ENCODE assay signal across 10 cellular contexts in the genomic region with DNA sequence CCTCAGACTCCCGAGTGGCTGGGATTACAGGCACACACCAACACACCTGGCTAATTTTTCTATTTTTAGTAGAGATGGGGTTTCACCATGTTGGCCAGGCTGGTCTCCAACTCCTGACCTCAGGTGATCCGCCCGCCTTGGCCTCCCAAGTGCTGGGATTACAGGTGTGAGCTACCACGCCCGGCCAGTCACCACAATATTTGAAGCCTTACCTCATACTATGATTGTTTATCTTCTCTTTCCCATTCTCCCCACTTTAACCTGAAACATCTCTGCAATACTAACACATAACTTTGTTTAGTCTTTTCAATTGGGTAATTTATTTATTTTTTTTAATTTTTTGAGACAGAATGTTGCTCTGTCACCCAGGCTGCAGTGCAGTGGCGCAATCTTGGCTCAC. TPM values are rescaled to one million over a fixed set of nuclear protein-coding genes. Genes with fewer than 3 reads are reported as not detected.
DNase-seq lines count a peak whose midpoint lies in the region; ATAC-seq, FAIRE-seq and TF ChIP-seq lines count a peak whose summit lies in the region.
"Not testable (repeated sequence)": the region's sequence is repeated elsewhere in the genome, so short reads cannot be mapped to it uniquely, and the experiment has no call there.
"Had no signal": no experiment of that assay in that cellular context is flagged by ENCODE, and none has a peak within 500 bp of the region (broad histone marks: within the 10 kb centered on the region; RNA-seq: fewer than 3 reads in every experiment).

No MANE protein-coding gene starts in this region.

- not testable (repeated sequence) for FAIRE-seq in keratinocyte (lab: Jason Lieb, UNC)

- in situ Hi-C loops in gastrocnemius medialis (cut with MboI; ENCODE audit: low sequenced_read_pairs in 4 of 4), result not testable (repeated sequence)

- not testable (repeated sequence) for H3F3A ChIP-seq in PC-3 (ENCODE audit: low read length, unreplicated experiment)

- not testable (repeated sequence) for H3K4me1 Mint-ChIP-seq in CD8-positive, alpha-beta T cell (ENCODE audit: low read depth); MCF 10A (ENCODE audit: insufficient read depth, unreplicated experiment)

- H3K27ac ChIP-seq in CD8-positive, alpha-beta T cell (ENCODE audit: low read depth, low read length); PC-3 (ENCODE audit: low read length); lower lobe of right lung: not testable (repeated sequence)
- H3K27ac ChIP-seq in epithelial cell of prostate (peak overlapping the region; percentile 74), keratinocyte (ENCODE audit: control insufficient read depth, insufficient read depth, low read length) (peak overlapping the region; percentile 0), gastrocnemius medialis (peak overlapping the region; percentile 57 to 72 (median 64))

- dilution Hi-C loops in keratinocyte (cut with MboI; ENCODE audit: extremely low pct_ligation_motif_present, low sequenced_read_pairs), result not testable (repeated sequence)

- not testable (repeated sequence) for ATAC-seq in CD8-positive, alpha-beta T cell
- ATAC-seq in PC-3, result peak; percentile 51; the same call in 1 of the 2 replicates
- ATAC-seq in lower lobe of right lung, result peak; percentile 38 to 54
- peak in 1 of 2 donors; percentile 71 for ATAC-seq in gastrocnemius medialis

- peaks cover 59% of the 10 kb centered on the region for H3K36me3 ChIP-seq in CD8-positive, alpha-beta T cell (ENCODE audit: insufficient read depth, low read length)
- H3K36me3 ChIP-seq in PC-3 (ENCODE audit: low read depth, low read length) (peaks cover 70% of the 10 kb centered on the region), keratinocyte (ENCODE audit: control insufficient read depth in 2 of 2, extremely low read depth in 1 of 2, insufficient read depth in 2 of 2, low read length in 2 of 2) (peaks cover 15 to 50% of the 10 kb centered on the region in 2 experiments), lower lobe of right lung (peaks cover 100% of the 10 kb centered on the region), gastrocnemius medialis (peaks cover 0 to 76% of the 10 kb centered on the region in 2 donors)

- not testable (repeated sequence) for TF ChIP-seq CTCF in CD8-positive, alpha-beta T cell (IDR thresholded peaks at IDR 0.05); PC-3 (conservative IDR thresholded peaks at IDR 0.05; ENCODE audit: low read depth, low read length); MCF 10A (IDR thresholded peaks at IDR 0.05; ENCODE audit: unreplicated experiment); keratinocyte (optimal IDR thresholded peaks at IDR 0.05 in 1 of 3, IDR thresholded peaks at IDR 0.05 in 1 of 3, conservative IDR thresholded peaks at IDR 0.05 in 1 of 3; ENCODE audit: extremely low read depth in 1 of 3, insufficient read depth in 2 of 3, low read length in 3 of 3); lower lobe of right lung (IDR thresholded peaks at IDR 0.05); gastrocnemius medialis (IDR thresholded peaks at IDR 0.05 in 4 of 5, conservative IDR thresholded peaks at IDR 0.05 in 1 of 5)

- BruUV-seq in PC-3 (replicated peaks; lab: Mats Ljungman, UMichigan); MCF 10A (replicated peaks; lab: Mats Ljungman, UMichigan): not testable (repeated sequence)

- not testable (repeated sequence) for H3K9me3 ChIP-seq in CD8-positive, alpha-beta T cell (ENCODE audit: low read length); PC-3 (ENCODE audit: low read length); keratinocyte (ENCODE audit: control insufficient read depth, low read depth, low read length); lower lobe of right lung; gastrocnemius medialis

- not testable (repeated sequence) for H3K4me3 ChIP-seq in CD8-positive, alpha-beta T cell (ENCODE audit: low read depth, low read length); PC-3 (ENCODE audit: low read length); keratinocyte (ENCODE audit: control insufficient read depth in 2 of 3, extremely low read depth in 1 of 3, insufficient read depth in 2 of 3, low read depth in 1 of 3, low read length in 3 of 3); lower lobe of right lung; gastrocnemius medialis

- H3K9ac ChIP-seq in PC-3 (ENCODE audit: low read length); keratinocyte (ENCODE audit: control insufficient read depth, extremely low read depth, insufficient read depth, low read length): not testable (repeated sequence)

- not testable (repeated sequence) for H3K9me1 ChIP-seq in keratinocyte (ENCODE audit: control insufficient read depth, extremely low read depth, insufficient read depth, low read length)

- H3K9me2 ChIP-seq in PC-3 (replicated peaks; ENCODE audit: low read length), result not testable (repeated sequence)

- CTCF ChIA-PET in CD8-positive, alpha-beta T cell (lab: Charles Lee), result interaction anchor here (2.8 kb wide), 1 partner anchor 15 kb away, joined by 8 read pairs; no protein-coding TSS in a partner anchor
- CTCF ChIA-PET in PC-3 (lab: Charles Lee), result not testable (repeated sequence)
- CTCF ChIA-PET in MCF 10A (lab: Yijun Ruan, JAX), result interaction anchor here (0.8 to 2.1 kb wide), 3 partner anchors 15 to 127 kb away, joined by 3 to 10 read pairs (median 6); no protein-coding TSS in a partner anchor

- H3K79me2 ChIP-seq in PC-3 (ENCODE audit: low read length); keratinocyte (ENCODE audit: control insufficient read depth, insufficient read depth, low read length): not testable (repeated sequence)

- H4K20me1 ChIP-seq in PC-3 (ENCODE audit: low read length); keratinocyte (ENCODE audit: control insufficient read depth, extremely low read depth, insufficient read depth, low read length): not testable (repeated sequence)

- intact Hi-C loops in CD8-positive, alpha-beta T cell (cut with DNase I, micrococcal nuclease); PC-3 (cut with micrococcal nuclease); MCF 10A (cut with micrococcal nuclease); lower lobe of right lung (cut with DNase I); gastrocnemius medialis (cut with DNase I; ENCODE audit: low total_unique reads): not testable (repeated sequence)

- H3K9me3 Mint-ChIP-seq in CD8-positive, alpha-beta T cell; MCF 10A (ENCODE audit: unreplicated experiment): not testable (repeated sequence)

- not testable (repeated sequence) for H3K27me3 ChIP-seq in CD8-positive, alpha-beta T cell (ENCODE audit: insufficient read depth, low read length); PC-3 (ENCODE audit: low read length); keratinocyte (ENCODE audit: control insufficient read depth, extremely low read depth, insufficient read depth, low read length); lower lobe of right lung (ENCODE audit: low read depth); gastrocnemius medialis

- H3K4me2 ChIP-seq in PC-3 (ENCODE audit: low read length); keratinocyte (ENCODE audit: control insufficient read depth, extremely low read depth, insufficient read depth, low read depth, low read length): not testable (repeated sequence)

- POLR2A ChIA-PET in CD8-positive, alpha-beta T cell (lab: Charles Lee); PC-3 (lab: Charles Lee; ENCODE audit: unreplicated experiment): not testable (repeated sequence)
- POLR2A ChIA-PET in MCF 10A (lab: Yijun Ruan, JAX), result interaction anchor here (0.9 to 2.1 kb wide), 3 partner anchors 20 to 55 kb away, joined by 3 to 4 read pairs (median 3); a partner anchor contains a TSS

- not testable (repeated sequence) for TF ChIP-seq POLR2A in gastrocnemius medialis (IDR thresholded peaks at IDR 0.05)

- not testable (repeated sequence) for H3K4me1 ChIP-seq in CD8-positive, alpha-beta T cell (ENCODE audit: insufficient read depth, low read length); PC-3 (ENCODE audit: insufficient read depth, low read length); keratinocyte (ENCODE audit: control insufficient read depth, extremely low read depth, insufficient read depth, low read length); lower lobe of right lung
- peaks cover 15 to 22% of the 10 kb centered on the region in 2 donors for H3K4me1 ChIP-seq in gastrocnemius medialis

- not testable (repeated sequence) for H3K27me3 Mint-ChIP-seq in CD8-positive, alpha-beta T cell (ENCODE audit: low read depth); MCF 10A (ENCODE audit: insufficient read depth, unreplicated experiment)

- not testable (repeated sequence) for H2AFZ ChIP-seq in PC-3 (ENCODE audit: low read length); keratinocyte (ENCODE audit: control insufficient read depth, low read length)

- H3K36me3 Mint-ChIP-seq in CD8-positive, alpha-beta T cell, result peaks cover 92% of the 10 kb centered on the region
- H3K36me3 Mint-ChIP-seq in MCF 10A (ENCODE audit: insufficient read depth, unreplicated experiment), result peaks cover 95% of the 10 kb centered on the region

- DNase-seq in CD8-positive, alpha-beta T cell; keratinocyte (ENCODE audit: low read depth, low spot score); lower lobe of right lung: not testable (repeated sequence)
- peak; percentile 6 for DNase-seq in PC-3
- peak; percentile 24 for DNase-seq in SW480 (ENCODE audit: low spot score)
- peak; percentile 41 for DNase-seq in MCF 10A (ENCODE audit: unreplicated experiment)
- DNase-seq in epithelial cell of prostate (ENCODE audit: low read depth, low spot score), result peak; percentile 10
- DNase-seq in gastrocnemius medialis, result peak in 1 of 2 donors; percentile 77

- H3K27ac Mint-ChIP-seq in CD8-positive, alpha-beta T cell, result peak overlapping the region; percentile 37
- peak overlapping the region; percentile 76 for H3K27ac Mint-ChIP-seq in MCF 10A (ENCODE audit: low read depth, unreplicated experiment)

- not testable (repeated sequence) for H3K4me3 Mint-ChIP-seq in CD8-positive, alpha-beta T cell; MCF 10A (ENCODE audit: unreplicated experiment)

RNA-seq across cellular contexts. Expression of a gene that starts 33.5 kb away (rescaled TPM):
- under 1 TPM; 0.16 to 0.28 TPM for total RNA-seq in CD8-positive, alpha-beta T cell
- total RNA-seq in PC-3 (2014; rRNA removed) (0.12 and 0.87 TPM in 2 replicates), MCF 10A (2022) (not detected in 2 replicates), lower lobe of right lung (0.92 TPM), gastrocnemius medialis (10 to 100 TPM in 3 of 4 donors, 1 to 10 TPM in 1; 9.1 to 22.0 (median 11.7) TPM)
- polyA plus RNA-seq in keratinocyte, result 0.08 to 0.16 TPM (median 0.13 TPM) in 3 replicates
- polyA plus RNA-seq in keratinocyte (2011; ENCODE audit: low read depth), result not detected
- polyA plus RNA-seq in keratinocyte (2011; cell fraction: cytosol; rRNA removed), result 0.02 and 0.10 TPM in 2 replicates
- polyA plus RNA-seq in keratinocyte (2011; cell fraction: nucleus; rRNA removed), result 0.04 TPM in 1 of 2 replicates, not detected in the other
- polyA plus RNA-seq in keratinocyte (2012; ENCODE audit: low replicate concordance), result 0.11 and 0.17 TPM in 2 replicates
- 0.07 to 0.16 TPM (median 0.13 TPM) in 3 replicates for polyA minus RNA-seq in keratinocyte
- not detected for polyA minus RNA-seq in keratinocyte (2011; cell fraction: cytosol; rRNA and poly(A)+ RNA removed)
- 0.21 TPM in 1 of 2 replicates, not detected in the other for polyA minus RNA-seq in keratinocyte (2011; cell fraction: nucleus; rRNA and poly(A)+ RNA removed)
- total RNA-seq: CD4-positive, alpha-beta T cell; HT-29 had no signal

RNA-seq across cellular contexts. Expression of a gene that starts 55.0 kb away (rescaled TPM):
- 10 to 100 TPM; 32.2 to 37.2 TPM for total RNA-seq in CD8-positive, alpha-beta T cell
- total RNA-seq in PC-3 (2014; rRNA removed) (45.5 and 62.5 TPM in 2 replicates), MCF 10A (2022) (84.0 and 86.7 TPM in 2 replicates), lower lobe of right lung (56.0 TPM), gastrocnemius medialis (10 to 100 TPM; 31.2 to 47.0 (median 42.0) TPM)
- 14.2 to 24.3 TPM (median 23.6 TPM) in 3 replicates for polyA plus RNA-seq in keratinocyte
- 23.6 TPM for polyA plus RNA-seq in keratinocyte (2011; ENCODE audit: low read depth)
- 18.0 and 21.7 TPM in 2 replicates for polyA plus RNA-seq in keratinocyte (2011; cell fraction: cytosol; rRNA removed)
- polyA plus RNA-seq in keratinocyte (2011; cell fraction: nucleus; rRNA removed), result 30.5 and 36.1 TPM in 2 replicates
- polyA plus RNA-seq in keratinocyte (2012; ENCODE audit: low replicate concordance), result 15.1 and 35.7 TPM in 2 replicates
- 20.2 to 38.7 TPM (median 20.7 TPM) in 3 replicates for polyA minus RNA-seq in keratinocyte
- 18.2 TPM for polyA minus RNA-seq in keratinocyte (2011; cell fraction: cytosol; rRNA and poly(A)+ RNA removed)
- polyA minus RNA-seq in keratinocyte (2011; cell fraction: nucleus; rRNA and poly(A)+ RNA removed), result 20.9 and 39.3 TPM in 2 replicates
